1 cellular context compared by ENCODE assay signal in genomic region chr10:121927361-121927840, GRCh38.
TF ChIP-seq lines count a peak whose summit lies in the region.

No MANE protein-coding gene starts in this region.

TF ChIP-seq in HEK293, 187 proteins besides CTCF, POLR2A, EP300 and RAD21:
- TF ChIP-seq HIC1 (tag by site-specific recombination; IDR thresholded peaks at IDR 0.05): peak; percentile 44; the same call in 1 of the 2 replicates
- TF ChIP-seq GLIS2 (tag by site-specific recombination; IDR thresholded peaks at IDR 0.05): peak; percentile 95
- TF ChIP-seq ZBTB20 (tag by site-specific recombination; IDR thresholded peaks at IDR 0.05): peak; percentile 95
- TF ChIP-seq SCRT2 (tag by site-specific recombination; IDR thresholded peaks at IDR 0.05): peak; percentile 45
- TF ChIP-seq SP3 (tag by site-specific recombination; IDR thresholded peaks at IDR 0.05): peak; percentile 38
- no peak; the same call in 1 of the 2 replicates for TF ChIP-seq HOXD13 (CRISPR knock-in tag; IDR thresholded peaks at IDR 0.05; ENCODE audit: borderline replicate concordance)
- peak; percentile 72; the same call in 1 of the 2 replicates for TF ChIP-seq ZBTB11 (tag by site-specific recombination; conservative IDR thresholded peaks at IDR 0.05; ENCODE audit: low read depth)
- TF ChIP-seq BCL11A (tag by site-specific recombination; IDR thresholded peaks at IDR 0.05; ENCODE audit: low read depth): peak; percentile 34; the same call in 1 of the 2 replicates
- peak; percentile 90 for TF ChIP-seq PATZ1 (tag by site-specific recombination; IDR thresholded peaks at IDR 0.05)
- peak; percentile 48 for TF ChIP-seq KLF8 (tag by site-specific recombination; IDR thresholded peaks at IDR 0.05)
- TF ChIP-seq ZNF398 (tag by site-specific recombination; IDR thresholded peaks at IDR 0.05): peak; percentile 25; the same call in 1 of the 2 replicates
- TF ChIP-seq REPIN1 (tag by site-specific recombination; IDR thresholded peaks at IDR 0.05; ENCODE audit: low read depth): no peak
- peak; percentile 73 for TF ChIP-seq EGR2 (tag by site-specific recombination; IDR thresholded peaks at IDR 0.05; ENCODE audit: low read depth)
- peak; percentile 34 for TF ChIP-seq GLIS1 (tag by site-specific recombination; IDR thresholded peaks at IDR 0.05)
- no peak for TF ChIP-seq ZNF623 (tag by site-specific recombination; IDR thresholded peaks at IDR 0.05)
- TF ChIP-seq KLF9 (tag by site-specific recombination; IDR thresholded peaks at IDR 0.05; ENCODE audit: low read depth): peak; percentile 50; the same call in 1 of the 2 replicates
- TF ChIP-seq ZNF341 (tag by site-specific recombination; IDR thresholded peaks at IDR 0.05; ENCODE audit: low read depth): peak; percentile 49; the same call in 1 of the 2 replicates
- 0 out of 2 replicates have a peak, but pooled peaks have one; percentile 18 for TF ChIP-seq ZNF10 (tag by site-specific recombination; IDR thresholded peaks at IDR 0.05)
- TF ChIP-seq KLF1 (tag by site-specific recombination; IDR thresholded peaks at IDR 0.05): peak; percentile 43; the same call in 1 of the 2 replicates
- peak; percentile 40; the same call in 1 of the 2 replicates for TF ChIP-seq ZNF202 (tag by site-specific recombination; IDR thresholded peaks at IDR 0.05; ENCODE audit: borderline replicate concordance)
- TF ChIP-seq ZBTB8A (tag by site-specific recombination; IDR thresholded peaks at IDR 0.05): peak; percentile 90
- no peak for TF ChIP-seq ZNF639 (tag by site-specific recombination; IDR thresholded peaks at IDR 0.05)
- no peak for TF ChIP-seq ZNF571 (tag by site-specific recombination; IDR thresholded peaks at IDR 0.05)
- TF ChIP-seq ZNF423 (tag by site-specific recombination; IDR thresholded peaks at IDR 0.05): 0 out of 2 replicates have a peak, but pooled peaks have one; percentile 24
- peak; percentile 77 for TF ChIP-seq PRDM10 (tag by site-specific recombination; IDR thresholded peaks at IDR 0.05)
- TF ChIP-seq ZXDB (tag by site-specific recombination; IDR thresholded peaks at IDR 0.05): peak; percentile 17; the same call in 1 of the 2 replicates
- TF ChIP-seq ZNF707 (tag by site-specific recombination; IDR thresholded peaks at IDR 0.05): no peak
- peak; percentile 66 for TF ChIP-seq ZFHX2 (tag by site-specific recombination; conservative IDR thresholded peaks at IDR 0.05)
- peak; percentile 96 for TF ChIP-seq ZNF335 (tag by site-specific recombination; conservative IDR thresholded peaks at IDR 0.05)
- peak; percentile 13; the same call in 1 of the 2 replicates for TF ChIP-seq YY1 (tag by site-specific recombination; IDR thresholded peaks at IDR 0.05)
- peak; percentile 55; the same call in 1 of the 2 replicates for TF ChIP-seq ZBTB48 (tag by site-specific recombination; IDR thresholded peaks at IDR 0.05)
- TF ChIP-seq ZSCAN18 (tag by site-specific recombination; IDR thresholded peaks at IDR 0.05): no peak
- TF ChIP-seq ZNF600 (tag by site-specific recombination; IDR thresholded peaks at IDR 0.05): peak; percentile 88
- TF ChIP-seq ZFP37 (tag by site-specific recombination; IDR thresholded peaks at IDR 0.05): peak; percentile 76; the same call in 1 of the 2 replicates
- TF ChIP-seq ZNF777 (tag by site-specific recombination; IDR thresholded peaks at IDR 0.05; ENCODE audit: borderline replicate concordance): peak; percentile 34; the same call in 1 of the 2 replicates
- peak; percentile 60 for TF ChIP-seq ZEB2 (tag by site-specific recombination; IDR thresholded peaks at IDR 0.05)
- TF ChIP-seq ZNF76 (tag by site-specific recombination; IDR thresholded peaks at IDR 0.05; ENCODE audit: borderline replicate concordance, low read depth): no peak
- TF ChIP-seq ZNF362 (tag by site-specific recombination; IDR thresholded peaks at IDR 0.05): peak; percentile 76; the same call in 1 of the 2 replicates
